13 cellular contexts compared by ENCODE assay signal in genomic region chr22:40412441-40412840, GRCh38. TPM values are rescaled to one million over a fixed set of nuclear protein-coding genes. Genes with fewer than 3 reads are reported as not detected.
DNase-seq lines count a peak whose midpoint lies in the region; ATAC-seq, FAIRE-seq and TF ChIP-seq lines count a peak whose summit lies in the region.
"Had no signal": no experiment of that assay in that cellular context is flagged by ENCODE, and none has a peak within 500 bp of the region (broad histone marks: within the 10 kb centered on the region; RNA-seq: fewer than 3 reads in every experiment).

No MANE protein-coding gene starts in this region.

- no peak for DNase-seq in CD4-positive, CD25-positive, alpha-beta regulatory T cell
- peak; percentile 92 for DNase-seq in Karpas-422
- DNase-seq in GM12878 (ENCODE audit: low read depth, low spot score) = peak; percentile 83
- DNase-seq in heart left ventricle = no peak
- DNase-seq in colonic mucosa = no peak
- DNase-seq in SKM-1 (lab: John Stamatoyannopoulos, UW; ENCODE audit: unreplicated experiment) = no peak
- DNase-seq: GM23248, NCI-H1417 treated with DMSO at 0.1 percent for 48 hours had no signal

- RAD21 ChIA-PET in GM12878 (lab: Charles Lee; ENCODE audit: unreplicated experiment) = interaction anchor here (0.6 to 1.2 kb wide), 3 partner anchors 20 to 38 kb away, joined by 3 to 4 read pairs (median 4); no protein-coding TSS in a partner anchor

- TF ChIP-seq RAD21 in GM12878 (IDR thresholded peaks at IDR 0.05; ENCODE audit: insufficient read depth, low read depth, low read length) = no peak

- H4K20me1 ChIP-seq in Karpas-422 (ENCODE audit: insufficient read depth, low read depth, low read length) (no peaks in the 10 kb centered on the region), GM12878 (ENCODE audit: control insufficient read depth, insufficient read depth) (no peaks in the 10 kb centered on the region)

- H3K9me2 ChIP-seq in Karpas-422 (replicated peaks; ENCODE audit: insufficient read depth, low read length) = no peaks in the 10 kb centered on the region

- H3K4me3 ChIP-seq in CD4-positive, CD25-positive, alpha-beta regulatory T cell (ENCODE audit: low read depth, low read length) = no peak overlapping the region
- H3K4me3 ChIP-seq in Karpas-422 (ENCODE audit: low read length) (0 out of 2 replicates have a peak overlapping the region, but pooled peaks have one; percentile 2), GM12878 (no peak overlapping the region), heart left ventricle (no peak overlapping the region), colonic mucosa (no peak overlapping the region)
- H3K4me3 ChIP-seq: GM23248 had no signal

- ATAC-seq in CD4-positive, CD25-positive, alpha-beta regulatory T cell (ENCODE audit: low read depth in 2 of 2) = no peak
- ATAC-seq in GM19043 (IDR thresholded peaks at IDR 0.05; ENCODE audit: low read depth, unreplicated experiment) (peak; percentile 51), GM12878 (peak; percentile 74), heart left ventricle (no peak), HG03571 (IDR thresholded peaks at IDR 0.05; ENCODE audit: unreplicated experiment) (no peak)
- ATAC-seq: Panc1 had no signal

- peak; percentile 88 for FAIRE-seq in GM12878 (lab: Jason Lieb, UNC)
- FAIRE-seq: endometrium, small intestine had no signal

- peaks cover 0 to 35% (median 25%) of the 10 kb centered on the region in 4 donors for H3K4me1 Mint-ChIP-seq in CD4-positive, CD25-positive, alpha-beta regulatory T cell

- H3K9ac ChIP-seq in Karpas-422 (ENCODE audit: low read length) (peak overlapping the region; percentile 46), GM12878 (ENCODE audit: control insufficient read depth, insufficient read depth, low read length) (no peak overlapping the region), colonic mucosa (ENCODE audit: low read depth in 2 of 2, low read length in 2 of 2) (no peak overlapping the region)
- H3K9ac ChIP-seq: GM23248 had no signal

- POLR2A ChIA-PET in GM12878 (lab: Charles Lee) = interaction anchor here (0.7 kb wide), 1 partner anchor 881 kb away, joined by 11 read pairs; no protein-coding TSS in a partner anchor

- H3K4me3 Mint-ChIP-seq in CD4-positive, CD25-positive, alpha-beta regulatory T cell = peak overlapping the region in 1 of 4 donors; percentile 9

- no TSS peak for BruUV-seq in GM12878 (replicated peaks; lab: Mats Ljungman, UMichigan)

- peaks cover 70% of the 10 kb centered on the region for H3K36me3 ChIP-seq in CD4-positive, CD25-positive, alpha-beta regulatory T cell (ENCODE audit: control insufficient read depth, insufficient read depth, low read length)
- H3K36me3 ChIP-seq in Karpas-422 (ENCODE audit: insufficient read depth, low read length) = peaks cover 36% of the 10 kb centered on the region
- H3K36me3 ChIP-seq in GM12878 (ENCODE audit: control insufficient read depth in 2 of 2, insufficient read depth in 2 of 2, low read length in 1 of 2) = peaks cover 15 to 43% of the 10 kb centered on the region in 2 experiments
- peaks cover 0 to 90% (median 58%) of the 10 kb centered on the region in 9 donors for H3K36me3 ChIP-seq in heart left ventricle
- peaks cover 22% of the 10 kb centered on the region for H3K36me3 ChIP-seq in colonic mucosa

- H3K27ac ChIP-seq in CD4-positive, CD25-positive, alpha-beta regulatory T cell (ENCODE audit: insufficient read depth, low read length, poor library complexity, severe bottlenecking) = peak overlapping the region; percentile 16
- H3K27ac ChIP-seq in Karpas-422 (ENCODE audit: low read length) = peak overlapping the region; percentile 100
- H3K27ac ChIP-seq in GM12878 (ENCODE audit: control insufficient read depth, insufficient read depth) = peak overlapping the region; percentile 71
- peak overlapping the region in 1 of 12 donors; percentile 22 for H3K27ac ChIP-seq in heart left ventricle
- H3K27ac ChIP-seq in colonic mucosa = no peak overlapping the region
- H3K27ac ChIP-seq: GM23248 had no signal

- in situ Hi-C loops in GM12878 (cut with MboI) = no loop called here

- TF ChIP-seq CTCF in GM12878 (IDR thresholded peaks at IDR 0.05 in 2 of 3, conservative IDR thresholded peaks at IDR 0.05 in 1 of 3; ENCODE audit: control insufficient read depth in 2 of 3, extremely low read depth in 1 of 3, insufficient read depth in 1 of 3, low read depth in 3 of 3, low read length in 3 of 3) = no peak
- TF ChIP-seq CTCF in heart left ventricle (IDR thresholded peaks at IDR 0.05) = no peak
- no peak for TF ChIP-seq CTCF in colonic mucosa (IDR thresholded peaks at IDR 0.05)

- CTCF ChIA-PET in GM12878 (lab: Yijun Ruan, JAX) = interaction anchor here (1.1 to 3.1 kb wide), 4 partner anchors 13 to 234 kb away, joined by 3 to 9 read pairs (median 6); no protein-coding TSS in a partner anchor

- 17% methylated on average over 2 of the region's 2 CpGs for WGBS in GM12878 (ENCODE audit: insufficient coverage, insufficient replicate concordance, low lambda C conversion rate, missing lambda C conversion rate)
- 92 to 97% (median 94%) methylated on average over 2 of the region's 2 CpGs for WGBS in heart left ventricle, 4 donors

- peaks cover 0 to 3% (median 0%) of the 10 kb centered on the region in 7 donors for H3K9me3 Mint-ChIP-seq in CD4-positive, CD25-positive, alpha-beta regulatory T cell

- intact Hi-C loops in GM12878 (cut with micrococcal nuclease; ENCODE audit: unreplicated experiment) (loop anchor here (2.0 kb wide), 1 partner anchor 24 kb away; no protein-coding TSS in a partner anchor), heart left ventricle (cut with DNase I) (no loop called here), colonic mucosa (cut with DNase I) (no loop called here)

- H3K27me3 ChIP-seq in CD4-positive, CD25-positive, alpha-beta regulatory T cell (ENCODE audit: control insufficient read depth, insufficient read depth, low read length) = no peaks in the 10 kb centered on the region
- H3K27me3 ChIP-seq in Karpas-422 (ENCODE audit: low read length) (no peaks in the 10 kb centered on the region), GM12878 (replicated peaks in 1 of 2; ENCODE audit: control insufficient read depth in 2 of 2, insufficient read depth in 2 of 2, low read length in 1 of 2) (no peaks in the 10 kb centered on the region), heart left ventricle (no peaks in the 10 kb centered on the region), colonic mucosa (no peaks in the 10 kb centered on the region)

- SMC1A ChIA-PET in GM12878 (lab: Charles Lee; ENCODE audit: uncharacterized antibody, unreplicated experiment) = interaction anchor here (0.8 to 1.5 kb wide), 2 partner anchors 12 to 19 kb away, joined by 4 to 6 read pairs; no protein-coding TSS in a partner anchor

- H3K27me3 Mint-ChIP-seq in CD4-positive, CD25-positive, alpha-beta regulatory T cell = no peaks in the 10 kb centered on the region

- H3K36me3 Mint-ChIP-seq in CD4-positive, CD25-positive, alpha-beta regulatory T cell = peaks cover 20% of the 10 kb centered on the region

- peak overlapping the region; percentile 0 to 63 (median 2) for H3K27ac Mint-ChIP-seq in CD4-positive, CD25-positive, alpha-beta regulatory T cell

- H3K4me1 ChIP-seq in CD4-positive, CD25-positive, alpha-beta regulatory T cell (ENCODE audit: control insufficient read depth, insufficient read depth, low read length, poor library complexity, severe bottlenecking) = peaks cover 19% of the 10 kb centered on the region
- H3K4me1 ChIP-seq in Karpas-422 (ENCODE audit: low read length) (peaks cover 97% of the 10 kb centered on the region), GM12878 (ENCODE audit: control insufficient read depth, insufficient read depth, low read length) (peaks cover 44% of the 10 kb centered on the region), heart left ventricle (peaks cover 0 to 34% (median 0%) of the 10 kb centered on the region in 12 donors), colonic mucosa (no peaks in the 10 kb centered on the region)

- H3K4me2 ChIP-seq in Karpas-422 (ENCODE audit: low read depth, low read length, poor library complexity, severe bottlenecking) (peak overlapping the region; percentile 86), GM12878 (ENCODE audit: control insufficient read depth, insufficient read depth) (no peak overlapping the region)

- TF ChIP-seq POLR2A in GM12878 (IDR thresholded peaks at IDR 0.05; ENCODE audit: low read depth, low read length) (no peak), heart left ventricle (IDR thresholded peaks at IDR 0.05) (no peak)

- H3K9me3 ChIP-seq in CD4-positive, CD25-positive, alpha-beta regulatory T cell (ENCODE audit: control insufficient read depth in 2 of 2, low read length in 2 of 2) = no peaks in the 10 kb centered on the region
- H3K9me3 ChIP-seq in Karpas-422 (ENCODE audit: low read length) (no peaks in the 10 kb centered on the region), GM12878 (replicated peaks; ENCODE audit: control insufficient read depth, insufficient read depth, low read length) (no peaks in the 10 kb centered on the region), heart left ventricle (no peaks in the 10 kb centered on the region), colonic mucosa (no peaks in the 10 kb centered on the region)

- H3K79me2 ChIP-seq in Karpas-422 (ENCODE audit: low read length) = peaks cover 4% of the 10 kb centered on the region; the same call in 1 of the 2 replicates
- peaks cover 1% of the 10 kb centered on the region for H3K79me2 ChIP-seq in GM12878 (ENCODE audit: control insufficient read depth, insufficient read depth, low read length)

- peak; percentile 75 to 78; a peak in 3 of 4 replicates for TF ChIP-seq EP300 in GM12878 (IDR thresholded peaks at IDR 0.05; ENCODE audit: borderline replicate concordance in 1 of 2, control insufficient read depth in 1 of 2, low read depth in 2 of 2, low read length in 2 of 2)

- H2AFZ ChIP-seq in Karpas-422 (ENCODE audit: low read length) (no peak overlapping the region), GM12878 (ENCODE audit: control insufficient read depth, low read depth, low read length) (no peak overlapping the region)
- H2AFZ ChIP-seq: GM23248 had no signal

RNA-seq across cellular contexts. Expression of gene SGSM3, which starts 42.0 kb away (rescaled TPM):
- total RNA-seq in CD4-positive, CD25-positive, alpha-beta regulatory T cell = 83.3 TPM
- polyA plus RNA-seq in CD4-positive, CD25-positive, alpha-beta regulatory T cell = 10 to 100 TPM; 26.8 to 35.6 (median 31.1) TPM
- 108 and 251 TPM in 2 replicates for total RNA-seq in Karpas-422 (2014; rRNA removed; shearing (Covaris generic); ENCODE audit: low replicate concordance)
- total RNA-seq in GM12878 (2013; cell fraction: nucleolus; rRNA removed) = 91.8 and 98.1 TPM in 2 replicates
- 54.2 and 55.3 TPM in 2 replicates for total RNA-seq in GM12878 (2014; rRNA removed)
- 20.6 and 23.6 TPM in 2 replicates for total RNA-seq in GM12878 (2014; rRNA removed; fragmentation: Illumina TruSeq; extraction: Trizol)
- total RNA-seq in GM12878 (2021) = 68.9 and 72.9 TPM in 2 replicates
- 31.9 TPM for polyA plus RNA-seq in GM12878 (2011; ENCODE audit: low read depth)
- 21.2 and 38.4 TPM in 2 replicates for polyA plus RNA-seq in GM12878 (2011; rRNA removed)
- 35.1 and 59.7 TPM in 2 replicates for polyA plus RNA-seq in GM12878 (2011; cell fraction: cytosol; rRNA removed)
- polyA plus RNA-seq in GM12878 (2011; cell fraction: nucleus; rRNA removed) = 531 and 554 TPM in 2 replicates
- polyA plus RNA-seq in GM12878 (2012) = 61.2 and 72.9 TPM in 2 replicates
- polyA plus RNA-seq in GM12878 (2014; fragmentation: Illumina TruSeq; extraction: Trizol) = 5.9 and 18.4 TPM in 2 replicates
- 1 to 10 TPM; 1.9 to 7.4 TPM for polyA plus RNA-seq in GM12878 (2014; fragmentation: Nextera tagmentation; extraction: Ambion mirVana)
- 90.0 and 95.6 TPM in 2 replicates for polyA plus RNA-seq in GM12878 (2014; rRNA removed)
- 10 to 100 TPM; 61.7 to 65.4 TPM for polyA plus RNA-seq in GM12878 (2016; fragmentation: Nextera tagmentation; extraction: Ambion mirVana)
- 16.1 and 27.2 TPM in 2 replicates for polyA minus RNA-seq in GM12878 (2011; rRNA and poly(A)+ RNA removed)
- polyA minus RNA-seq in GM12878 (2011; cell fraction: cytosol; rRNA and poly(A)+ RNA removed) = 11.9 and 13.0 TPM in 2 replicates
- 49.9 and 64.8 TPM in 2 replicates for polyA minus RNA-seq in GM12878 (2011; cell fraction: nucleus; rRNA and poly(A)+ RNA removed)
- 10 to 100 TPM; 30.3 to 43.7 (median 31.7) TPM for total RNA-seq in heart left ventricle
- 10 to 100 TPM; 38.3 to 42.8 TPM for polyA plus RNA-seq in heart left ventricle
- total RNA-seq in colonic mucosa = 100 to 1,000 TPM; 108 to 146 TPM

Comparison
In these comparisons a context has a peak if more than half of its experiments do, and no peak if none do; other contexts are left out.
1. ATAC-seq: peak in GM19043 (single experiment) and GM12878 (single experiment); none in CD4-positive, CD25-positive, alpha-beta regulatory T cell (0 of 2), heart left ventricle (0 of 4) and HG03571 (single experiment).
2. DNase-seq: peak in Karpas-422 (single experiment) and GM12878 (single experiment); none in CD4-positive, CD25-positive, alpha-beta regulatory T cell (0 of 3), heart left ventricle (0 of 5), colonic mucosa (single experiment) and SKM-1 (single experiment).